In the genomic region with DNA sequence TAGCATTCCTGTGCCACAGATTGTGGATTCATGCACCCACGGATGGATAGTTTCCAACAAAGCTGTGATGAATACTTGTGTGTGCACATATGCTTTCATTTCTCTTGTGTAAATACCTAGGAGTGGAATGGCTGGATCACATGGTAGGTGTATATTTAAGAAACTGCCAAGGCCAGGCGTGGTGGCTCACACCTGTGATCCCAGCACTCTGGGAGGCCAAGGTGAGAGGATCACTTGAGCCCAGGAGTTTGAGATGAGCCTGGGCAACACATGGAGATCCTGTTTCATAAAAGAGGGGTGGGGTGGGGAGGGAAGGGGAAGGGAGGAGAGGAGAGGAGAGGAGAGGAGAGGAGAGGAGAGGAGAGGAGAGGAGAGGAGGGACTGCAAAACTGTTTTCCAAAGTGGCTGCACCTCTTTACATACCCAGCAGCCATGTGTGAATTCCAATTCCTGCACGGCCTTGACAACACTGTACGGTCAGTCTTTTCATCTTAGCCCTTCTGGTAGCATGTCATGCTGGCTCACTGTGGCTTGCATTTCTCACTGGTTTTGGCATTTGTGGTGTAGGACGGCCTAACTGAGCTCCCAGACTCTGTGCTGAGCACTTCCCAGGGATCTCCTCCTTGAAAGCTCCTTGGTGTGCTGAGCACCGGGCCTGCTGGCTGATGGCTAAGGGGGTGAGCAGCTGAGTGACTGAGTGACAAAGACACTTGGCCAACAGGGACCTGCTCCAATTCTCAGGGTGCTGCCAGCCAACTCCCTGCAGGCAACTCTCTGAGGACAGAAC, we compare ENCODE assay signal across 1 cellular context.
TF ChIP-seq lines count a peak whose summit lies in the region.

No MANE protein-coding gene starts in this region.

TF ChIP-seq in SK-N-SH, 30 proteins besides CTCF, POLR2A, EP300 and RAD21:
- TF ChIP-seq YY1 (IDR thresholded peaks at IDR 0.05; ENCODE audit: low read depth) (no peak), FOSL2 (IDR thresholded peaks at IDR 0.05; ENCODE audit: borderline replicate concordance, low read depth) (no peak), FOXM1 (IDR thresholded peaks at IDR 0.05; ENCODE audit: low read depth) (no peak), GATA2 (CRISPR knock-in tag; IDR thresholded peaks at IDR 0.05) (no peak), SMC3 (IDR thresholded peaks at IDR 0.05; ENCODE audit: low read depth, low read length) (no peak), FOXJ3 (CRISPR knock-in tag; IDR thresholded peaks at IDR 0.05) (no peak), NFIC (IDR thresholded peaks at IDR 0.05; ENCODE audit: borderline replicate concordance) (no peak), NRF1 (IDR thresholded peaks at IDR 0.05; ENCODE audit: low read depth, low read length) (no peak), MXI1 (IDR thresholded peaks at IDR 0.05; ENCODE audit: low read depth, low read length) (no peak)
- TF ChIP-seq, protein P1, sequence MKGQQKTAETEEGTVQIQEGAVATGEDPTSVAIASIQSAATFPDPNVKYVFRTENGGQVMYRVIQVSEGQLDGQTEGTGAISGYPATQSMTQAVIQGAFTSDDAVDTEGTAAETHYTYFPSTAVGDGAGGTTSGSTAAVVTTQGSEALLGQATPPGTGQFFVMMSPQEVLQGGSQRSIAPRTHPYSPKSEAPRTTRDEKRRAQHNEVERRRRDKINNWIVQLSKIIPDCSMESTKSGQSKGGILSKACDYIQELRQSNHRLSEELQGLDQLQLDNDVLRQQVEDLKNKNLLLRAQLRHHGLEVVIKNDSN (IDR thresholded peaks at IDR 0.05; ENCODE audit: borderline replicate concordance, low read depth), result no peak
- TF ChIP-seq, protein P2, sequence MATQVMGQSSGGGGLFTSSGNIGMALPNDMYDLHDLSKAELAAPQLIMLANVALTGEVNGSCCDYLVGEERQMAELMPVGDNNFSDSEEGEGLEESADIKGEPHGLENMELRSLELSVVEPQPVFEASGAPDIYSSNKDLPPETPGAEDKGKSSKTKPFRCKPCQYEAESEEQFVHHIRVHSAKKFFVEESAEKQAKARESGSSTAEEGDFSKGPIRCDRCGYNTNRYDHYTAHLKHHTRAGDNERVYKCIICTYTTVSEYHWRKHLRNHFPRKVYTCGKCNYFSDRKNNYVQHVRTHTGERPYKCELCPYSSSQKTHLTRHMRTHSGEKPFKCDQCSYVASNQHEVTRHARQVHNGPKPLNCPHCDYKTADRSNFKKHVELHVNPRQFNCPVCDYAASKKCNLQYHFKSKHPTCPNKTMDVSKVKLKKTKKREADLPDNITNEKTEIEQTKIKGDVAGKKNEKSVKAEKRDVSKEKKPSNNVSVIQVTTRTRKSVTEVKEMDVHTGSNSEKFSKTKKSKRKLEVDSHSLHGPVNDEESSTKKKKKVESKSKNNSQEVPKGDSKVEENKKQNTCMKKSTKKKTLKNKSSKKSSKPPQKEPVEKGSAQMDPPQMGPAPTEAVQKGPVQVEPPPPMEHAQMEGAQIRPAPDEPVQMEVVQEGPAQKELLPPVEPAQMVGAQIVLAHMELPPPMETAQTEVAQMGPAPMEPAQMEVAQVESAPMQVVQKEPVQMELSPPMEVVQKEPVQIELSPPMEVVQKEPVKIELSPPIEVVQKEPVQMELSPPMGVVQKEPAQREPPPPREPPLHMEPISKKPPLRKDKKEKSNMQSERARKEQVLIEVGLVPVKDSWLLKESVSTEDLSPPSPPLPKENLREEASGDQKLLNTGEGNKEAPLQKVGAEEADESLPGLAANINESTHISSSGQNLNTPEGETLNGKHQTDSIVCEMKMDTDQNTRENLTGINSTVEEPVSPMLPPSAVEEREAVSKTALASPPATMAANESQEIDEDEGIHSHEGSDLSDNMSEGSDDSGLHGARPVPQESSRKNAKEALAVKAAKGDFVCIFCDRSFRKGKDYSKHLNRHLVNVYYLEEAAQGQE (IDR thresholded peaks at IDR 0.05; ENCODE audit: low read depth, low read length), result no peak
TF ChIP-seq in SK-N-SH: peak in this region for 0.
